1 cellular context compared by ENCODE assay signal in genomic region chr3:183532620-183533409, GRCh38.
TF ChIP-seq lines count a peak whose summit lies in the region.

No MANE protein-coding gene starts in this region.

TF ChIP-seq in K562, 482 proteins besides CTCF, POLR2A, EP300 and RAD21 (continued from another document and continues in another):
- TF ChIP-seq CGGBP1 (CRISPR knock-in tag; IDR thresholded peaks at IDR 0.05) (no peak), CBX2 (IDR thresholded peaks at IDR 0.05; ENCODE audit: insufficient read depth, low read length, poor library complexity, severe bottlenecking) (no peak), PHF8 (IDR thresholded peaks at IDR 0.05; ENCODE audit: borderline replicate concordance, low read length) (no peak; the same call in 1 of the 2 replicates), CLOCK (CRISPR knock-in tag; IDR thresholded peaks at IDR 0.05; ENCODE audit: borderline replicate concordance) (no peak), KLF13 (tag; IDR thresholded peaks at IDR 0.05; ENCODE audit: borderline replicate concordance, low read depth) (no peak), ZBTB49 (CRISPR knock-in tag; IDR thresholded peaks at IDR 0.05; ENCODE audit: borderline replicate concordance) (no peak), MED1 (CRISPR knock-in tag; IDR thresholded peaks at IDR 0.05; ENCODE audit: borderline replicate concordance) (no peak), ZNF551 (CRISPR knock-in tag; IDR thresholded peaks at IDR 0.05) (no peak), PHB (CRISPR knock-in tag; IDR thresholded peaks at IDR 0.05) (no peak), ASH1L (IDR thresholded peaks at IDR 0.05; ENCODE audit: borderline replicate concordance, low read depth, partially characterized antibody) (peak; percentile 40), CEBPG (CRISPR knock-in tag; IDR thresholded peaks at IDR 0.05) (peak; percentile 51; the same call in 1 of the 2 replicates), CEBPG (tag; conservative IDR thresholded peaks at IDR 0.05 in 1 of 2, IDR thresholded peaks at IDR 0.05 in 1 of 2) (peak; percentile 66 to 80), CHD2 (IDR thresholded peaks at IDR 0.05; ENCODE audit: low read depth, low read length) (no peak), MLLT1 (IDR thresholded peaks at IDR 0.05) (peak; percentile 72 to 75; a peak in 3 of 4 replicates), RBFOX2 (IDR thresholded peaks at IDR 0.05; ENCODE audit: low read depth, low read length) (no peak), MIER1 (IDR thresholded peaks at IDR 0.05; ENCODE audit: low read depth) (no peak), GABPA (tag; conservative IDR thresholded peaks at IDR 0.05; ENCODE audit: low read depth) (peak; percentile 31), MAX (CRISPR knock-in tag; IDR thresholded peaks at IDR 0.05) (peak; percentile 21; the same call in 1 of the 2 replicates), E2F6 (IDR thresholded peaks at IDR 0.05; ENCODE audit: borderline replicate concordance in 1 of 2, extremely low read depth in 1 of 2, insufficient read depth in 1 of 2, insufficient read length in 1 of 2, low read depth in 1 of 2, low read length in 1 of 2, poor library complexity in 1 of 2, severe bottlenecking in 1 of 2) (peak in 1 of 2 experiments; percentile 22), ZC3H4 (CRISPR knock-in tag; IDR thresholded peaks at IDR 0.05; ENCODE audit: borderline replicate concordance) (no peak), PRPF4 (IDR thresholded peaks at IDR 0.05; ENCODE audit: insufficient read depth, low read depth, low read length, poor library complexity, severe bottlenecking) (no peak), USF2 (CRISPR knock-in tag; IDR thresholded peaks at IDR 0.05) (no peak), SMARCE1 (IDR thresholded peaks at IDR 0.05) (peak; percentile 68; the same call in 1 of the 2 replicates), PHB2 (IDR thresholded peaks at IDR 0.05; ENCODE audit: low read depth) (peak; percentile 61; the same call in 1 of the 2 replicates), TAF15 (IDR thresholded peaks at IDR 0.05; ENCODE audit: low read depth, low read length) (no peak), CREB1 (IDR thresholded peaks at IDR 0.05) (no peak), CREB1 (CRISPR knock-in tag; IDR thresholded peaks at IDR 0.05) (no peak), POLR3A (IDR thresholded peaks at IDR 0.05; ENCODE audit: borderline replicate concordance, extremely low read depth, insufficient read depth, insufficient read length) (no peak), ARID3A (IDR thresholded peaks at IDR 0.05; ENCODE audit: borderline replicate concordance, low read depth, low read length) (no peak), ZNF449 (CRISPR knock-in tag; IDR thresholded peaks at IDR 0.05) (no peak), ZNF224 (CRISPR knock-in tag; IDR thresholded peaks at IDR 0.05) (no peak), TEAD4 (IDR thresholded peaks at IDR 0.05; ENCODE audit: low read length) (peak; percentile 48; the same call in 1 of the 2 replicates), TEAD4 (CRISPR knock-in tag; IDR thresholded peaks at IDR 0.05; ENCODE audit: borderline replicate concordance) (no peak), PHF20 (IDR thresholded peaks at IDR 0.05; ENCODE audit: partially characterized antibody) (no peak), KDM4B (IDR thresholded peaks at IDR 0.05; ENCODE audit: borderline replicate concordance in 2 of 2, low read depth in 1 of 2) (no peak), CC2D1A (IDR thresholded peaks at IDR 0.05) (peak; percentile 56; the same call in 1 of the 2 replicates), ZNF592 (IDR thresholded peaks at IDR 0.05) (0 out of 2 replicates have a peak, but pooled peaks have one; percentile 36), SPI1 (IDR thresholded peaks at IDR 0.05; ENCODE audit: borderline replicate concordance, low read depth, low read length) (0 out of 2 replicates have a peak, but pooled peaks have one; percentile 1), NEUROD1 (IDR thresholded peaks at IDR 0.05; ENCODE audit: borderline replicate concordance, low read depth, low read length, partially characterized antibody) (peak; percentile 57), FOXM1 (IDR thresholded peaks at IDR 0.05; ENCODE audit: low read depth) (no peak), FOXM1 (CRISPR knock-in tag; IDR thresholded peaks at IDR 0.05; ENCODE audit: low read depth) (no peak), ZNF586 (CRISPR knock-in tag; conservative IDR thresholded peaks at IDR 0.05) (no peak), FOXK1 (CRISPR knock-in tag; IDR thresholded peaks at IDR 0.05; ENCODE audit: borderline replicate concordance) (no peak), TCF15 (CRISPR knock-in tag; IDR thresholded peaks at IDR 0.05) (0 out of 2 replicates have a peak, but pooled peaks have one; percentile 7), ZNF384 (IDR thresholded peaks at IDR 0.05; ENCODE audit: low read depth, low read length) (no peak)
